In genomic region chr10:80664071-80664680, GRCh38 we compare ENCODE assay signal across 8 cellular contexts.
DNase-seq lines count a peak whose midpoint lies in the region; ATAC-seq lines count a peak whose summit lies in the region.

No MANE protein-coding gene starts in this region.

- POLR2A ChIA-PET in activated CD8-positive, alpha-beta T cell treated with anti-CD3 and anti-CD28 coated beads, Interleukin-2, amount 10 ng/mL, durations not matched to agents 7 days and 5 days (lab: Charles Lee): no interaction called here
- POLR2A ChIA-PET in naive thymus-derived CD4-positive, alpha-beta T cell (lab: Charles Lee): no interaction called here

- DNase-seq in AG08396 (ENCODE audit: low spot score): peak; percentile 75
- peak; percentile 9 to 61 for DNase-seq in NCI-H524 (lab: John Stamatoyannopoulos, UW)
- DNase-seq in activated CD8-positive, alpha-beta T cell treated with anti-CD3 and anti-CD28 coated beads, Interleukin-2, amount 10 ng/mL, durations not matched to agents 7 days and 5 days: peak; percentile 58
- DNase-seq in naive thymus-derived CD4-positive, alpha-beta T cell: peak in 7 of 9 donors; percentile 6 to 54 (median 11)
- peak; percentile 90 for DNase-seq in superior temporal gyrus (ENCODE audit: extremely low spot score)

- CTCF ChIA-PET in activated CD8-positive, alpha-beta T cell treated with anti-CD3 and anti-CD28 coated beads, Interleukin-2, amount 10 ng/mL, durations not matched to agents 7 days and 5 days (lab: Charles Lee): interaction anchor here (0.6 to 3.3 kb wide), 14 partner anchors 11 to 286 kb away, joined by 3 to 16 read pairs (median 4); no protein-coding TSS in a partner anchor
- CTCF ChIA-PET in naive thymus-derived CD4-positive, alpha-beta T cell (lab: Charles Lee): interaction anchor here (0.7 kb wide), 2 partner anchors 67 to 354 kb away, joined by 3 to 5 read pairs; no protein-coding TSS in a partner anchor

- peaks cover 2% of the 10 kb centered on the region for H3K27me3 Mint-ChIP-seq in activated CD8-positive, alpha-beta T cell treated with anti-CD3 and anti-CD28 coated beads, Interleukin-2, amount 10 ng/mL, durations not matched to agents 7 days and 5 days (ENCODE audit: low read depth)
- H3K27me3 Mint-ChIP-seq in naive thymus-derived CD4-positive, alpha-beta T cell: peaks cover 7 to 22% (median 16%) of the 10 kb centered on the region in 5 donors

- H3K9me3 ChIP-seq in naive thymus-derived CD4-positive, alpha-beta T cell (ENCODE audit: control insufficient read depth in 2 of 3, low read length in 3 of 3): no peaks in the 10 kb centered on the region

- no peak overlapping the region for H3K27ac ChIP-seq in naive thymus-derived CD4-positive, alpha-beta T cell (ENCODE audit: low read depth, low read length)

- H3K4me1 Mint-ChIP-seq in activated CD8-positive, alpha-beta T cell treated with anti-CD3 and anti-CD28 coated beads, Interleukin-2, amount 10 ng/mL, durations not matched to agents 7 days and 5 days (ENCODE audit: low read depth): no peaks in the 10 kb centered on the region
- H3K4me1 Mint-ChIP-seq in naive thymus-derived CD4-positive, alpha-beta T cell: peaks cover 4 to 10% (median 8%) of the 10 kb centered on the region in 7 donors

- no peak overlapping the region for H3K4me3 ChIP-seq in naive thymus-derived CD4-positive, alpha-beta T cell (ENCODE audit: low read length)

- H3K36me3 Mint-ChIP-seq in activated CD8-positive, alpha-beta T cell treated with anti-CD3 and anti-CD28 coated beads, Interleukin-2, amount 10 ng/mL, durations not matched to agents 7 days and 5 days (ENCODE audit: low read depth): no peaks in the 10 kb centered on the region
- H3K36me3 Mint-ChIP-seq in naive thymus-derived CD4-positive, alpha-beta T cell: no peaks in the 10 kb centered on the region

- H3K4me1 ChIP-seq in naive thymus-derived CD4-positive, alpha-beta T cell (ENCODE audit: control insufficient read depth in 2 of 2, insufficient read depth in 2 of 2, low read length in 2 of 2): peaks cover 4 to 5% of the 10 kb centered on the region in 2 donors

- H3K36me3 ChIP-seq in naive thymus-derived CD4-positive, alpha-beta T cell (ENCODE audit: control insufficient read depth in 2 of 3, insufficient read depth in 3 of 3, low read length in 3 of 3): no peaks in the 10 kb centered on the region

- H3K27ac Mint-ChIP-seq in activated CD8-positive, alpha-beta T cell treated with anti-CD3 and anti-CD28 coated beads, Interleukin-2, amount 10 ng/mL, durations not matched to agents 7 days and 5 days: no peak overlapping the region
- H3K27ac Mint-ChIP-seq in naive thymus-derived CD4-positive, alpha-beta T cell: no peak overlapping the region

- intact Hi-C loops in naive thymus-derived CD4-positive, alpha-beta T cell (cut with micrococcal nuclease): loop anchor here in 1 of 2 donors (10.0 kb wide), 1 partner anchor 109 kb away; no protein-coding TSS in a partner anchor

- no peaks in the 10 kb centered on the region for H3K9me3 Mint-ChIP-seq in activated CD8-positive, alpha-beta T cell treated with anti-CD3 and anti-CD28 coated beads, Interleukin-2, amount 10 ng/mL, durations not matched to agents 7 days and 5 days (ENCODE audit: insufficient read depth)
- peaks cover 0 to 2% (median 0%) of the 10 kb centered on the region in 11 donors for H3K9me3 Mint-ChIP-seq in naive thymus-derived CD4-positive, alpha-beta T cell

- peaks cover 0 to 6% of the 10 kb centered on the region in 2 donors for H3K27me3 ChIP-seq in naive thymus-derived CD4-positive, alpha-beta T cell (ENCODE audit: control insufficient read depth in 2 of 2, insufficient read depth in 2 of 2, low read length in 2 of 2)

- H3K4me3 Mint-ChIP-seq in activated CD8-positive, alpha-beta T cell treated with anti-CD3 and anti-CD28 coated beads, Interleukin-2, amount 10 ng/mL, durations not matched to agents 7 days and 5 days: no peak overlapping the region
- H3K4me3 Mint-ChIP-seq in naive thymus-derived CD4-positive, alpha-beta T cell: no peak overlapping the region

- ATAC-seq in GM18502 (IDR thresholded peaks at IDR 0.05; ENCODE audit: poor library complexity, unreplicated experiment): peak; percentile 69
- ATAC-seq in HG03103 (IDR thresholded peaks at IDR 0.05; ENCODE audit: low read depth, unreplicated experiment): peak; percentile 60
- peak; percentile 50 for ATAC-seq in activated CD8-positive, alpha-beta T cell treated with anti-CD3 and anti-CD28 coated beads, Interleukin-2, amount 10 ng/mL, durations not matched to agents 7 days and 5 days
- ATAC-seq in esophagus mucosa: peak; percentile 78
- peak; percentile 62 for ATAC-seq in naive thymus-derived CD4-positive, alpha-beta T cell

Comparison
In these comparisons a context has a peak if more than half of its experiments do, and no peak if none do; other contexts are left out.
1. DNase-seq: peak in every context shown above with its lines; median percentile 90 in superior temporal gyrus; 75 in AG08396; 58 in activated CD8-positive, alpha-beta T cell treated with anti-CD3 and anti-CD28 coated beads, Interleukin-2, amount 10 ng/mL, durations not matched to agents 7 days and 5 days; 35 in NCI-H524; 11 in naive thymus-derived CD4-positive, alpha-beta T cell.